22 cellular contexts compared by ENCODE assay signal in genomic region chr5:126599499-126599898, GRCh38. TPM values are rescaled to one million over a fixed set of nuclear protein-coding genes. Genes with fewer than 3 reads are reported as not detected.
DNase-seq lines count a peak whose midpoint lies in the region; ATAC-seq, FAIRE-seq and TF ChIP-seq lines count a peak whose summit lies in the region.
"Had no signal": no experiment of that assay in that cellular context is flagged by ENCODE, and none has a peak within 500 bp of the region (broad histone marks: within the 10 kb centered on the region; RNA-seq: fewer than 3 reads in every experiment).

No MANE protein-coding gene starts in this region.

- WGBS in HepG2 (ENCODE audit: low lambda C conversion rate) = 99% methylated on average over 7 of the region's 7 CpGs
- 93% methylated on average over 6 of the region's 7 CpGs for WGBS in right lobe of liver (ENCODE audit: insufficient coverage, low coverage, low lambda C conversion rate, missing lambda C conversion rate)
- WGBS in mammary epithelial cell (ENCODE audit: low coverage, missing lambda C conversion rate) = 100% methylated on average over 7 of the region's 7 CpGs
- WGBS in mesendoderm (ENCODE audit: extremely low coverage, insufficient coverage, low lambda C conversion rate) = no CpG with 5 or more reads among the region's 7 CpGs

- H3K27ac ChIP-seq in HepG2 (ENCODE audit: extremely low read length, insufficient read depth, low read length) (no peak overlapping the region), right lobe of liver (no peak overlapping the region), mammary epithelial cell (ENCODE audit: insufficient read depth, low read depth, low read length) (no peak overlapping the region), mesendoderm (ENCODE audit: low read depth, low read length) (no peak overlapping the region), SJCRH30 (no peak overlapping the region)

- no peak for FAIRE-seq in HepG2 (lab: Jason Lieb, UNC)
- FAIRE-seq: A549, endometrium, G401.6, pancreas had no signal

- peaks cover 10% of the 10 kb centered on the region for H3K9me3 Mint-ChIP-seq in type B pancreatic cell
- H3K9me3 Mint-ChIP-seq: activated CD4-positive, alpha-beta T cell treated with anti-CD3 and anti-CD28 coated beads, Interleukin-2, amount 10 ng/mL, durations not matched to agents 7 days and 5 days; activated T-cell treated with anti-CD3 and anti-CD28 coated beads, Interleukin-2, amount 50 U/mL, for 72 hours; CD8-positive, alpha-beta T cell; memory B cell; stimulated activated effector memory CD8-positive, alpha-beta T cell treated with anti-CD3 and anti-CD28 coated beads, Interleukin-12 subunit alpha, Interleukin-12 subunit beta, amount 100 ng/mL, for 72 hours had no signal

- H3K4me2 ChIP-seq in HepG2 (ENCODE audit: low read depth, low read length) (peak overlapping the region; percentile 77; the same call in 1 of the 2 replicates), mammary epithelial cell (ENCODE audit: insufficient read depth, low read depth, low read length) (no peak overlapping the region), mesendoderm (ENCODE audit: low read length) (no peak overlapping the region)

- no peak overlapping the region for H2BK5ac ChIP-seq in mesendoderm (ENCODE audit: low read length)

- H3K36me3 ChIP-seq in HepG2 (replicated peaks in 1 of 2; ENCODE audit: control insufficient read depth in 1 of 2, insufficient read depth in 2 of 2, low read length in 2 of 2) = peaks cover 1 to 11% of the 10 kb centered on the region in 2 experiments
- peaks cover 0 to 16% (median 0%) of the 10 kb centered on the region in 4 donors for H3K36me3 ChIP-seq in right lobe of liver
- H3K36me3 ChIP-seq in mammary epithelial cell (ENCODE audit: insufficient read depth, low read length) = peaks cover 3% of the 10 kb centered on the region
- peaks cover 2% of the 10 kb centered on the region for H3K36me3 ChIP-seq in mesendoderm (ENCODE audit: control insufficient read depth, insufficient read depth, low read length)
- H3K36me3 ChIP-seq in SJCRH30 = peaks cover 9% of the 10 kb centered on the region
- peaks cover 9% of the 10 kb centered on the region for H3K36me3 ChIP-seq in H7 (replicated peaks; ENCODE audit: control insufficient read depth, insufficient read depth, low read length)

- H3K27me3 Mint-ChIP-seq in type B pancreatic cell = no peaks in the 10 kb centered on the region
- H3K27me3 Mint-ChIP-seq: memory B cell had no signal

- DNase-seq in HepG2 (ENCODE audit: low spot score) (no peak), right lobe of liver (no peak), mammary epithelial cell (no peak), mesendoderm (no peak), type B pancreatic cell (ENCODE audit: extremely low spot score, unreplicated experiment) (no peak), SJCRH30 (no peak), H7 (no peak), NCI-H1694 (lab: John Stamatoyannopoulos, UW) (no peak)
- DNase-seq: activated CD4-positive, alpha-beta T cell treated with anti-CD3 and anti-CD28 coated beads, Interleukin-2, amount 10 ng/mL, durations not matched to agents 7 days and 5 days; activated T-cell treated with anti-CD3 and anti-CD28 coated beads, Interleukin-2, amount 50 U/mL, for 72 hours; CD8-positive, alpha-beta T cell; Karpas-422; NCI-H1436; pancreas; SHP77 treated with DMSO at 0.1 percent for 48 hours; T-helper 9 cell had no signal

- BruUV-seq in HepG2 (replicated peaks; lab: Mats Ljungman, UMichigan) (no TSS peak), mammary epithelial cell (replicated peaks; lab: Mats Ljungman, UMichigan) (no TSS peak)

- H3K9me3 ChIP-seq in HepG2 (ENCODE audit: low read length) = no peaks in the 10 kb centered on the region
- no peaks in the 10 kb centered on the region for H3K9me3 ChIP-seq in right lobe of liver
- no peaks in the 10 kb centered on the region for H3K9me3 ChIP-seq in mammary epithelial cell (replicated peaks; ENCODE audit: insufficient read depth, low read length)
- no peaks in the 10 kb centered on the region for H3K9me3 ChIP-seq in SJCRH30 (replicated peaks)
- H3K9me3 ChIP-seq: A549, gastroesophageal sphincter, pancreas had no signal

- POLR2A ChIA-PET in HepG2 (lab: Yijun Ruan, JAX) = no interaction called here

- peaks cover 16% of the 10 kb centered on the region for H3K4me1 Mint-ChIP-seq in type B pancreatic cell (ENCODE audit: unreplicated experiment)

- H4K20me1 ChIP-seq in HepG2 (ENCODE audit: insufficient read depth, low read length) (0 out of 2 replicates have a peak, but pooled peaks cover 3% of the 10 kb centered on the region), mammary epithelial cell (ENCODE audit: insufficient read depth, low read length) (no peaks in the 10 kb centered on the region)

- dilution Hi-C loops in mammary epithelial cell (cut with HindIII; ENCODE audit: low sequenced_read_pairs) = no loop called here

- TF ChIP-seq RAD21 in HepG2 (CRISPR knock-in tag; IDR thresholded peaks at IDR 0.05) = no peak

- peak overlapping the region; percentile 90 for H3K4me3 Mint-ChIP-seq in type B pancreatic cell

- H3K9ac ChIP-seq in HepG2 (ENCODE audit: insufficient read depth, low read depth, low read length) (no peak overlapping the region), mammary epithelial cell (ENCODE audit: insufficient read depth, low read length) (no peak overlapping the region), mesendoderm (ENCODE audit: low read length) (no peak overlapping the region)

- peak overlapping the region; percentile 76 for H3K56ac ChIP-seq in mesendoderm (ENCODE audit: low read length)

- CTCF ChIA-PET in HepG2 (lab: Yijun Ruan, JAX; ENCODE audit: low intra/inter-chr PET ratio, low total read pairs) = no interaction called here
- CTCF ChIA-PET in mammary epithelial cell (lab: Charles Lee; ENCODE audit: low non-redundant PET) = no interaction called here

- H2AFZ ChIP-seq in HepG2 (ENCODE audit: low read length) (no peak overlapping the region), mammary epithelial cell (ENCODE audit: low read depth, low read length) (peak overlapping the region; percentile 54)

- no peak overlapping the region for H2BK120ac ChIP-seq in mesendoderm (ENCODE audit: low read depth, low read length)

- H3K79me2 ChIP-seq in HepG2 (ENCODE audit: insufficient read depth, low read length) (peaks cover 30% of the 10 kb centered on the region), mammary epithelial cell (ENCODE audit: insufficient read depth, low read length) (peaks cover 40% of the 10 kb centered on the region), mesendoderm (ENCODE audit: control insufficient read depth, insufficient read depth, low read length) (peaks cover 28% of the 10 kb centered on the region)

- in situ Hi-C loops in HepG2 (cut with HindIII; ENCODE audit: extremely low pct_ligation_motif_present, low pct_unique_long_range_greater_than_20kb) (no loop called here), mammary epithelial cell (cut with MboI; ENCODE audit: low sequenced_read_pairs in 2 of 2) (no loop called here)

- peak overlapping the region; percentile 88 for H3K27ac Mint-ChIP-seq in type B pancreatic cell

- peaks cover 37% of the 10 kb centered on the region for H3K4me1 ChIP-seq in HepG2 (ENCODE audit: insufficient read depth, low read length)
- H3K4me1 ChIP-seq in right lobe of liver = peaks cover 0 to 20% (median 5%) of the 10 kb centered on the region in 4 donors
- H3K4me1 ChIP-seq in mammary epithelial cell (ENCODE audit: insufficient read depth, low read length) = peaks cover 33% of the 10 kb centered on the region
- no peaks in the 10 kb centered on the region for H3K4me1 ChIP-seq in mesendoderm (ENCODE audit: control insufficient read depth, low read depth, low read length)
- no peaks in the 10 kb centered on the region for H3K4me1 ChIP-seq in SJCRH30

- H3K4me3 ChIP-seq in HepG2 (replicated peaks in 1 of 3; ENCODE audit: insufficient read depth in 1 of 3, low read depth in 2 of 3, low read length in 3 of 3) (peak overlapping the region in 1 of 3 experiments; percentile 96; a peak in 1 of 6 replicates), right lobe of liver (no peak overlapping the region), mammary epithelial cell (replicated peaks in 1 of 3; ENCODE audit: insufficient read depth in 1 of 3, low read depth in 2 of 3, low read length in 3 of 3) (no peak overlapping the region), mesendoderm (ENCODE audit: low read length) (no peak overlapping the region), SJCRH30 (no peak overlapping the region), H7 (ENCODE audit: insufficient read depth, low read depth, low read length) (no peak overlapping the region)
- H3K4me3 ChIP-seq: A549, gastroesophageal sphincter, pancreas had no signal

- TF ChIP-seq POLR2A in HepG2 (IDR thresholded peaks at IDR 0.05; ENCODE audit: insufficient read depth in 1 of 2, low read depth in 2 of 2, low read length in 2 of 2) (no peak), right lobe of liver (IDR thresholded peaks at IDR 0.05) (no peak)

- H3K79me1 ChIP-seq in mesendoderm (ENCODE audit: low read length) = peaks cover 4% of the 10 kb centered on the region

- no peak overlapping the region for H4K8ac ChIP-seq in mesendoderm (ENCODE audit: low read depth, low read length)

- TF ChIP-seq EP300 in HepG2 (IDR thresholded peaks at IDR 0.05; ENCODE audit: low read depth in 2 of 2, low read length in 2 of 2) = no peak
- TF ChIP-seq EP300 in HepG2 (CRISPR knock-in tag; IDR thresholded peaks at IDR 0.05; ENCODE audit: borderline replicate concordance) = no peak

- no peak overlapping the region for H3K18ac ChIP-seq in mesendoderm (ENCODE audit: low read length)

- H3K23ac ChIP-seq in mesendoderm (ENCODE audit: low read length) = no peak overlapping the region

- H3K36me3 Mint-ChIP-seq in type B pancreatic cell = peaks cover 4% of the 10 kb centered on the region

- H2AK5ac ChIP-seq in mesendoderm (ENCODE audit: low read length) = no peak overlapping the region

- TF ChIP-seq CTCF in HepG2 (CRISPR knock-in tag; IDR thresholded peaks at IDR 0.05) (no peak), right lobe of liver (IDR thresholded peaks at IDR 0.05) (no peak), mammary epithelial cell (conservative IDR thresholded peaks at IDR 0.05 in 1 of 2, IDR thresholded peaks at IDR 0.05 in 1 of 2; ENCODE audit: extremely low read depth in 1 of 2, insufficient read depth in 1 of 2, low read depth in 1 of 2, low read length in 2 of 2) (no peak), type B pancreatic cell (conservative IDR thresholded peaks at IDR 0.05) (no peak)

- ATAC-seq in HepG2 (no peak), right lobe of liver (no peak)
- ATAC-seq: activated T-cell treated with anti-CD3 and anti-CD28 coated beads, Interleukin-2, amount 50 U/mL, for 72 hours; CD8-positive, alpha-beta T cell; gastroesophageal sphincter; pancreas; stimulated activated effector memory CD8-positive, alpha-beta T cell treated with anti-CD3 and anti-CD28 coated beads, Interleukin-12 subunit alpha, Interleukin-12 subunit beta, amount 100 ng/mL, for 72 hours had no signal

- no peak overlapping the region for H4K5ac ChIP-seq in mesendoderm (ENCODE audit: low read length)

- intact Hi-C loops in HepG2 (cut with micrococcal nuclease; ENCODE audit: unreplicated experiment) = loop anchor here (5.0 kb wide), 2 partner anchors 178 to 887 kb away; partner anchors contain the start of gene LMNB1
- intact Hi-C loops in right lobe of liver (cut with DNase I) = no loop called here
- intact Hi-C loops in mammary epithelial cell (cut with micrococcal nuclease) = no loop called here

- H2BK15ac ChIP-seq in mesendoderm (replicated peaks; ENCODE audit: low read depth) = no peak overlapping the region

- no peaks in the 10 kb centered on the region; a peak in 1 of 5 replicates for H3K27me3 ChIP-seq in HepG2 (ENCODE audit: control insufficient read depth in 1 of 2, insufficient read depth in 2 of 2, low read length in 2 of 2)
- no peaks in the 10 kb centered on the region for H3K27me3 ChIP-seq in right lobe of liver
- H3K27me3 ChIP-seq in mammary epithelial cell (ENCODE audit: insufficient read depth, low read length) = no peaks in the 10 kb centered on the region
- no peaks in the 10 kb centered on the region for H3K27me3 ChIP-seq in mesendoderm (ENCODE audit: insufficient read depth, low read length, poor library complexity)
- H3K27me3 ChIP-seq in SJCRH30 = no peaks in the 10 kb centered on the region
- H3K27me3 ChIP-seq in H7 (ENCODE audit: control insufficient read depth, insufficient read depth, low read length) = no peaks in the 10 kb centered on the region
- H3K27me3 ChIP-seq: gastroesophageal sphincter, pancreas had no signal

- H3K4ac ChIP-seq in mesendoderm (ENCODE audit: low read depth, low read length) = no peak overlapping the region

RNA-seq across cellular contexts. Expression of gene PHAX, which starts 1.2 kb away (rescaled TPM):
- total RNA-seq in HepG2 (2016; rRNA removed; fragmentation: Illumina TruSeq; extraction: Trizol) (59.7 and 95.0 TPM in 2 replicates), right lobe of liver (10 to 100 TPM; 11.0 to 24.6 (median 19.4) TPM), mammary epithelial cell (10 to 100 TPM; 49.0 to 52.4 TPM), type B pancreatic cell (ENCODE audit: low replicate concordance) (36.3 and 43.2 TPM in 2 replicates)
- 21.2 and 23.9 TPM in 2 replicates for total RNA-seq in HepG2 (2016; cell fraction: cytosol; rRNA removed; fragmentation: Illumina TruSeq; extraction: Trizol; ENCODE audit: low read depth)
- 60.0 and 92.4 TPM in 2 replicates for total RNA-seq in HepG2 (2016; cell fraction: insoluble cytoplasmic fraction; rRNA removed; fragmentation: Illumina TruSeq; extraction: Trizol)
- total RNA-seq in HepG2 (2016; cell fraction: membrane; rRNA removed; fragmentation: Illumina TruSeq; extraction: Trizol) = 13.8 and 20.4 TPM in 2 replicates
- 28.1 and 28.5 TPM in 2 replicates for total RNA-seq in HepG2 (2016; cell fraction: nucleus; rRNA removed; fragmentation: Illumina TruSeq; extraction: Trizol)
- polyA plus RNA-seq in HepG2 (2011; rRNA removed) (14.5 and 20.0 TPM in 2 replicates), mammary epithelial cell (56.3 TPM)
- polyA plus RNA-seq in HepG2 (2011; cell fraction: cytosol; rRNA removed) = 23.7 and 29.5 TPM in 2 replicates
- 8.2 and 8.9 TPM in 2 replicates for polyA plus RNA-seq in HepG2 (2011; cell fraction: nucleus; rRNA removed)
- 25.3 and 30.2 TPM in 2 replicates for polyA plus RNA-seq in HepG2 (2012)
- polyA plus RNA-seq in HepG2 (2016; cell fraction: cytosol; fragmentation: Illumina TruSeq; extraction: Trizol; ENCODE audit: low read depth) = 5.2 and 7.4 TPM in 2 replicates
- 79.7 and 90.7 TPM in 2 replicates for polyA plus RNA-seq in HepG2 (2016; cell fraction: insoluble cytoplasmic fraction; fragmentation: Illumina TruSeq; extraction: Trizol; ENCODE audit: low read depth)
- 9.3 and 9.5 TPM in 2 replicates for polyA plus RNA-seq in HepG2 (2016; cell fraction: membrane; fragmentation: Illumina TruSeq; extraction: Trizol; ENCODE audit: low read depth)
- 25.9 and 30.7 TPM in 2 replicates for polyA plus RNA-seq in HepG2 (2016; cell fraction: nucleus; fragmentation: Illumina TruSeq; extraction: Trizol; ENCODE audit: insufficient read depth, low read depth)
- polyA minus RNA-seq in HepG2 (2011; rRNA and poly(A)+ RNA removed; ENCODE audit: low replicate concordance) = 13.5 and 35.0 TPM in 2 replicates
- 14.5 and 19.1 TPM in 2 replicates for polyA minus RNA-seq in HepG2 (2011; cell fraction: cytosol; rRNA and poly(A)+ RNA removed)
- polyA minus RNA-seq in HepG2 (2011; cell fraction: nucleus; rRNA and poly(A)+ RNA removed) = 21.5 and 28.7 TPM in 2 replicates
- 8.8 TPM for polyA minus RNA-seq in mammary epithelial cell
- 66.5 TPM for polyA plus RNA-seq in mesendoderm (2013, experiment 1 of 2)
- 68.7 TPM for polyA plus RNA-seq in mesendoderm (2013, experiment 2 of 2)
- total RNA-seq in SJCRH30 (2014; rRNA removed; shearing (Covaris generic)) = 57.1 and 64.6 TPM in 2 replicates
- 26.2 and 43.1 TPM in 2 replicates for total RNA-seq in H7 (2014; rRNA removed; shearing (Covaris generic))

RNA-seq across cellular contexts. Expression of gene ALDH7A1, which starts 4.5 kb away (rescaled TPM):
- 69.0 and 132 TPM in 2 replicates for total RNA-seq in HepG2 (2016; rRNA removed; fragmentation: Illumina TruSeq; extraction: Trizol)
- total RNA-seq in HepG2 (2016; cell fraction: cytosol; rRNA removed; fragmentation: Illumina TruSeq; extraction: Trizol; ENCODE audit: low read depth) = 25.5 and 27.2 TPM in 2 replicates
- 68.9 and 140 TPM in 2 replicates for total RNA-seq in HepG2 (2016; cell fraction: insoluble cytoplasmic fraction; rRNA removed; fragmentation: Illumina TruSeq; extraction: Trizol)
- 30.4 and 36.0 TPM in 2 replicates for total RNA-seq in HepG2 (2016; cell fraction: membrane; rRNA removed; fragmentation: Illumina TruSeq; extraction: Trizol)
- total RNA-seq in HepG2 (2016; cell fraction: nucleus; rRNA removed; fragmentation: Illumina TruSeq; extraction: Trizol) = 88.1 and 94.1 TPM in 2 replicates
- 64.5 and 100 TPM in 2 replicates for polyA plus RNA-seq in HepG2 (2011; rRNA removed)
- 60.2 and 62.6 TPM in 2 replicates for polyA plus RNA-seq in HepG2 (2011; cell fraction: cytosol; rRNA removed)
- polyA plus RNA-seq in HepG2 (2011; cell fraction: nucleus; rRNA removed) = 25.1 and 27.1 TPM in 2 replicates
- 63.1 and 161 TPM in 2 replicates for polyA plus RNA-seq in HepG2 (2012)
- polyA plus RNA-seq in HepG2 (2016; cell fraction: cytosol; fragmentation: Illumina TruSeq; extraction: Trizol; ENCODE audit: low read depth) = 22.7 and 28.6 TPM in 2 replicates
- 290 TPM in 2 replicates for polyA plus RNA-seq in HepG2 (2016; cell fraction: insoluble cytoplasmic fraction; fragmentation: Illumina TruSeq; extraction: Trizol; ENCODE audit: low read depth)
- polyA plus RNA-seq in HepG2 (2016; cell fraction: membrane; fragmentation: Illumina TruSeq; extraction: Trizol; ENCODE audit: low read depth) = 35.9 and 40.2 TPM in 2 replicates
- polyA plus RNA-seq in HepG2 (2016; cell fraction: nucleus; fragmentation: Illumina TruSeq; extraction: Trizol; ENCODE audit: insufficient read depth, low read depth) = 144 and 152 TPM in 2 replicates
- polyA minus RNA-seq in HepG2 (2011; rRNA and poly(A)+ RNA removed; ENCODE audit: low replicate concordance) = 96.9 and 101 TPM in 2 replicates
- polyA minus RNA-seq in HepG2 (2011; cell fraction: cytosol; rRNA and poly(A)+ RNA removed) = 31.7 and 41.1 TPM in 2 replicates
- 61.4 and 63.3 TPM in 2 replicates for polyA minus RNA-seq in HepG2 (2011; cell fraction: nucleus; rRNA and poly(A)+ RNA removed)
- 100 to 1,000 TPM in 2 of 6 experiments, 10 to 100 TPM in 4; 23.0 to 142 (median 96.7) TPM for total RNA-seq in right lobe of liver
- 100 to 1,000 TPM in 1 of 2 donors, 10 to 100 TPM in 1; 48.2 to 137 TPM for total RNA-seq in mammary epithelial cell
- polyA plus RNA-seq in mammary epithelial cell = 107 TPM
- 97.8 TPM for polyA minus RNA-seq in mammary epithelial cell
- 120 TPM for polyA plus RNA-seq in mesendoderm (2013, experiment 1 of 2)
- polyA plus RNA-seq in mesendoderm (2013, experiment 2 of 2) = 119 TPM
- total RNA-seq in type B pancreatic cell (ENCODE audit: low replicate concordance) = 60.9 and 119 TPM in 2 replicates
- 60.0 and 61.1 TPM in 2 replicates for total RNA-seq in SJCRH30 (2014; rRNA removed; shearing (Covaris generic))
- total RNA-seq in H7 (2014; rRNA removed; shearing (Covaris generic)) = 60.6 and 64.3 TPM in 2 replicates
